Comparison of ENCODE assay signal across 8 cellular contexts in the genomic region with DNA sequence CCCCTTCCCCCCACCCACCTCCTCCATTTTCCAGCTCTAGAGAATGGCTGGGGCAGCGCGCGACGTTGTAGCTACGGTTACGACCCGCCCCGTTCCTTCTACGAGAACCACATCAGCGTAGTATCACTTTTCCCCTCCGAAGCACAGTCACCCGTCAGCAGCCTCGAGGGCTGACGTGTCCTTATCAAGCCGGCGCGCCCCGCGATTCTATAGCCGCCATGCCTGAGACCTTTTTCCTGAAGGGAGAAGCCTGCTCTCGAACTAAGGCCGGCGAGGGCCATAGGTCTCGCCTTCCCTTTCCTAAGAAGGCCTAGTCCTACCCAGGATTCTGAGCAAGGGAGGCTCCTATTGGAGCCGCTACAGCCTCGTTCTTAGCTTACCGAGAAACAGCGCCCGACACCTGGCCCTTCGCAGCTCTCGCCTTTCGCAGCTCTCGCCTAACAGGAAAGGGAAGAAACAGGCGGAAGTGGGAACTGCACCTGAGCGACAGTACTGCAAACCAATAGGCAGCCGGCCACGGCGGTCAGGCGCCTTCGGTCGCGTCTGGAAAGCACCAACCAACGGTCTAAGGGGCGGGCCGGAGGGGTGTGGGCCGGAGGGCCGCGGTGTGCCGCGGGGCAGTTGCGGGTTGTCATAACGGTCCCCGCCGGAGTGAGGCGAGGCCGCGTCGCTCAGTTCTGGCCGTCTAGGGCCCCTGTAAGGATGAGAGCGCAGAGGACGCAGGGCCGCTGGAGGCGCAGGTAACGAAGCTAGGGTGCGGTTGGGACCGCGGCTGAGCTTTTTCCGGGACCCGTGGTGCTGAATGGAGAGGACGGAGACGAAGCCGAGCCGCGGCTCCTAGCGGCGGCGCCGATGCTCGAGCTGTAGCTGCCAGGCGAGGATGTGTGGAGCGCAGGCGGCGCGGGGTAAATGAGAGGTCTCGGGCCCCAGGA. TPM values are rescaled to one million over a fixed set of nuclear protein-coding genes. Genes with fewer than 3 reads are reported as not detected.
DNase-seq lines count a peak whose midpoint lies in the region; ATAC-seq and TF ChIP-seq lines count a peak whose summit lies in the region.

Gene MGAT2, plus strand, starts transcription at position 618 of the 932 bp plus-strand sequence. CDS start 470 bp downstream, outside the sequence.
Gene RPL36AL, minus strand, starts transcription at position 445 of the 932 bp plus-strand sequence. CDS start 1,522 bp downstream, outside the sequence.

- H3K4me2 ChIP-seq in IMR-90 (ENCODE audit: low read depth, low read length) (peak within 1 kb of the TSS; percentile 83), OCI-LY7 (ENCODE audit: low read length) (peak within 1 kb of the TSS; percentile 82)

- peak within 1 kb of the TSS; percentile 79 for H2BK5ac ChIP-seq in IMR-90 (ENCODE audit: low read depth, low read length, poor library complexity, severe bottlenecking)

- H2AK5ac ChIP-seq in IMR-90 (ENCODE audit: low read depth, low read length): peak within 1 kb of the TSS; percentile 71

- peak; percentile 97 for TF ChIP-seq POLR2A in IMR-90 (IDR thresholded peaks at IDR 0.05; ENCODE audit: low read depth, low read length)

- no peak within 1 kb of the TSS for H2BK20ac ChIP-seq in IMR-90 (ENCODE audit: low read depth, low read length)

- no peaks in the 10 kb centered on the region for H3K9me2 ChIP-seq in OCI-LY7 (ENCODE audit: insufficient read depth, low read length)

- H3K4me3 ChIP-seq in IMR-90 (ENCODE audit: insufficient read depth, low read depth, low read length) (peak within 1 kb of the TSS; percentile 84), OCI-LY7 (ENCODE audit: low read depth, low read length, poor library complexity, severe bottlenecking) (peak within 1 kb of the TSS; percentile 88), epithelial cell of esophagus (ENCODE audit: low read length) (peak within 1 kb of the TSS; percentile 98), mucosa of descending colon (peak within 1 kb of the TSS; percentile 85)

- no peak for TF ChIP-seq RAD21 in IMR-90 (IDR thresholded peaks at IDR 0.05; ENCODE audit: low read length)

- no TSS peak for BruUV-seq in IMR-90 (replicated peaks; lab: Mats Ljungman, UMichigan)
- BruUV-seq in OCI-LY7 (replicated peaks; lab: Mats Ljungman, UMichigan): no TSS peak

- POLR2A ChIA-PET in IMR-90 (lab: Charles Lee; ENCODE audit: unreplicated experiment) (no interaction called here), OCI-LY7 (lab: Charles Lee) (interaction anchor here (0.6 to 6.5 kb wide), 22 partner anchors 8 to 574 kb away, joined by 3 to 62 read pairs (median 4); partner anchors contain the start of genes DNAAF2, KLHDC2, LRR1 and RPS29)

- peaks cover 8 to 57% of the 10 kb centered on the region in 2 experiments; a peak in 3 of 4 replicates for H3K79me1 ChIP-seq in IMR-90 (ENCODE audit: low read depth in 1 of 2, low read length in 2 of 2)

- peak within 1 kb of the TSS; percentile 62 for H3K18ac ChIP-seq in IMR-90 (ENCODE audit: low read depth, low read length)

- H3K14ac ChIP-seq in IMR-90 (replicated peaks; ENCODE audit: low read depth, low read length): peak within 1 kb of the TSS; percentile 89

- ATAC-seq in GM21528 (IDR thresholded peaks at IDR 0.05; ENCODE audit: low FRiP score, unreplicated experiment) (peak; percentile 94), IMR-90 (ENCODE audit: low read depth) (peak; percentile 94), mucosa of descending colon (peak; percentile 96)

- H3K27me3 ChIP-seq in IMR-90 (ENCODE audit: control insufficient read depth, insufficient read depth, low read length): no peaks in the 10 kb centered on the region

- H3K36me3 ChIP-seq in IMR-90 (ENCODE audit: control insufficient read depth, insufficient read depth, low read length) (peaks cover 11% of the 10 kb centered on the region), OCI-LY7 (ENCODE audit: insufficient read depth, low read length) (peaks cover 81% of the 10 kb centered on the region), mucosa of descending colon (ENCODE audit: low read depth) (no peaks in the 10 kb centered on the region)

- H3K9me1 ChIP-seq in IMR-90 (ENCODE audit: insufficient read depth, low read length): peaks cover 7% of the 10 kb centered on the region

- dilution Hi-C loops in IMR-90 (cut with HindIII; ENCODE audit: low sequenced_read_pairs, unreplicated experiment): no loop called here

- peak within 1 kb of the TSS; percentile 90 for H3K23ac ChIP-seq in IMR-90 (ENCODE audit: low read depth, low read length)

- H4K5ac ChIP-seq in IMR-90 (ENCODE audit: low read depth, low read length): peak within 1 kb of the TSS; percentile 76

- peak within 1 kb of the TSS; percentile 93 for H3K4ac ChIP-seq in IMR-90 (ENCODE audit: low read depth, low read length)

- 0% methylated on average over 35 of the region's 85 CpGs; no CpG with 5 or more reads in 1 of the 2 experiments for WGBS in IMR-90 (ENCODE audit: extremely low coverage in 2 of 2, insufficient read length in 1 of 2), 2 experiments

- H3K79me2 ChIP-seq in OCI-LY7 (ENCODE audit: insufficient read depth, low read depth, low read length): peaks cover 87% of the 10 kb centered on the region

- peak within 1 kb of the TSS; percentile 48; the same call in 1 of the 2 replicates for H2BK120ac ChIP-seq in IMR-90 (ENCODE audit: low read depth, low read length)

- H2BK15ac ChIP-seq in IMR-90 (ENCODE audit: low read depth, low read length): no peak within 1 kb of the TSS

- peaks cover 13% of the 10 kb centered on the region for H3K4me1 ChIP-seq in IMR-90 (ENCODE audit: control insufficient read depth, insufficient read depth, low read length)
- peaks cover 51% of the 10 kb centered on the region for H3K4me1 ChIP-seq in OCI-LY7 (ENCODE audit: insufficient read depth, low read length, poor library complexity, severe bottlenecking)
- peaks cover 41% of the 10 kb centered on the region for H3K4me1 ChIP-seq in mucosa of descending colon (ENCODE audit: low read depth)

- H4K8ac ChIP-seq in IMR-90 (ENCODE audit: low read depth in 2 of 2, low read length in 2 of 2): peak within 1 kb of the TSS; percentile 68 to 86

- DNase-seq in DMS153 (lab: John Stamatoyannopoulos, UW): peak; percentile 97
- peak; percentile 99 for DNase-seq in IMR-90
- DNase-seq in OCI-LY7 (ENCODE audit: low spot score): peak; percentile 99
- peak; percentile 93 for DNase-seq in activated T-cell treated with anti-CD3 and anti-CD28 coated beads for 24 hours (ENCODE audit: low read depth)
- DNase-seq in epithelial cell of esophagus (ENCODE audit: low read depth): peak; percentile 99
- peak; percentile 96 to 99 (median 99) for DNase-seq in mucosa of descending colon
- peak; percentile 90 for DNase-seq in stimulated activated CD8-positive, alpha-beta memory T cell treated with anti-CD3 and anti-CD28 coated beads, Interleukin-4, amount 100 ng/mL, for 24 hours (ENCODE audit: low read depth)

- intact Hi-C loops in IMR-90 (cut with micrococcal nuclease) (loop anchor here (2.0 kb wide), 1 partner anchor 158 kb away; no protein-coding TSS in a partner anchor), OCI-LY7 (cut with micrococcal nuclease; ENCODE audit: unreplicated experiment) (loop anchor here (1.0 to 5.0 kb wide), 4 partner anchors 14 to 352 kb away; partner anchors contain the start of genes DNAAF2 and RPS29), mucosa of descending colon (cut with DNase I, micrococcal nuclease) (no loop called here)

- peak within 1 kb of the TSS; percentile 94 for H3K56ac ChIP-seq in IMR-90 (ENCODE audit: extremely low read depth, insufficient read depth, low read length)

- H4K20me1 ChIP-seq in IMR-90 (ENCODE audit: insufficient read depth, low read length) (peaks cover 46% of the 10 kb centered on the region), OCI-LY7 (ENCODE audit: insufficient read depth, low read length) (peaks cover 42% of the 10 kb centered on the region)

- H2AK9ac ChIP-seq in IMR-90 (replicated peaks; ENCODE audit: low read depth, low read length, poor library complexity): peak within 1 kb of the TSS; percentile 92

- H4K91ac ChIP-seq in IMR-90 (ENCODE audit: insufficient read depth, low read depth, low read length): peak within 1 kb of the TSS; percentile 91

- no peaks in the 10 kb centered on the region for H3K9me3 ChIP-seq in IMR-90 (ENCODE audit: control insufficient read depth, insufficient read depth, low read length)
- no peaks in the 10 kb centered on the region for H3K9me3 ChIP-seq in OCI-LY7 (ENCODE audit: low read length)
- H3K9me3 ChIP-seq in mucosa of descending colon: no peaks in the 10 kb centered on the region

- TF ChIP-seq CTCF in IMR-90 (conservative IDR thresholded peaks at IDR 0.05; ENCODE audit: low read depth, low read length) (peak; percentile 29; the same call in 1 of the 2 replicates), OCI-LY7 (conservative IDR thresholded peaks at IDR 0.05; ENCODE audit: low read length) (peak; percentile 33), epithelial cell of esophagus (IDR thresholded peaks at IDR 0.05; ENCODE audit: insufficient read depth, low read depth, low read length, missing control alignments) (peak; percentile 46), mucosa of descending colon (IDR thresholded peaks at IDR 0.05) (peak; percentile 13)

- H2AFZ ChIP-seq in IMR-90 (replicated peaks; ENCODE audit: low read length, poor library complexity): peak within 1 kb of the TSS; percentile 89
- peak within 1 kb of the TSS; percentile 19; the same call in 1 of the 2 replicates for H2AFZ ChIP-seq in OCI-LY7 (ENCODE audit: low read length)

- H3K27ac ChIP-seq in IMR-90 (ENCODE audit: insufficient read depth, low read length) (peak within 1 kb of the TSS; percentile 91), OCI-LY7 (ENCODE audit: low read depth, low read length, poor library complexity, severe bottlenecking) (peak within 1 kb of the TSS; percentile 85)

- in situ Hi-C loops in IMR-90 (cut with MboI; ENCODE audit: low sequenced_read_pairs): no loop called here

- H3K9ac ChIP-seq in IMR-90 (ENCODE audit: low read depth, low read length): peak within 1 kb of the TSS; percentile 92

- CTCF ChIA-PET in IMR-90 (lab: Yijun Ruan, JAX): interaction anchor here (0.9 to 1.1 kb wide), 3 partner anchors 11 to 14 kb away, joined by 3 read pairs; no protein-coding TSS in a partner anchor
- CTCF ChIA-PET in OCI-LY7 (lab: Charles Lee; ENCODE audit: unreplicated experiment): interaction anchor here (0.6 to 1.2 kb wide), 5 partner anchors 13 to 148 kb away, joined by 3 to 6 read pairs (median 3); partner anchors contain the start of gene KLHDC2

RNA-seq across cellular contexts. Expression of gene MGAT2, which starts in this region (rescaled TPM):
- 67.6 and 73.6 TPM in 2 replicates for total RNA-seq in IMR-90 (2012; rRNA removed)
- polyA plus RNA-seq in IMR-90 (2012; rRNA removed): 35.0 and 36.6 TPM in 2 replicates
- 33.2 and 53.2 TPM in 2 replicates for polyA plus RNA-seq in IMR-90 (2012; cell fraction: cytosol; rRNA removed)
- 8.3 and 10.4 TPM in 2 replicates for polyA plus RNA-seq in IMR-90 (2012; cell fraction: nucleus; rRNA removed; ENCODE audit: low replicate concordance)
- total RNA-seq in OCI-LY7 (2014; rRNA removed; shearing (Covaris generic)): 79.3 and 83.5 TPM in 2 replicates
- total RNA-seq in OCI-LY7 (2022): 70.0 and 71.7 TPM in 2 replicates
- total RNA-seq in mucosa of descending colon: 10 to 100 TPM; 28.7 to 64.5 (median 34.6) TPM

RNA-seq across cellular contexts. Expression of gene RPL36AL, which starts in this region (rescaled TPM):
- total RNA-seq in IMR-90 (2012; rRNA removed) (129 and 249 TPM in 2 replicates), OCI-LY7 (2022) (306 and 313 TPM in 2 replicates), mucosa of descending colon (100 to 1,000 TPM; 146 to 197 (median 178) TPM)
- polyA plus RNA-seq in IMR-90 (2012; rRNA removed): 313 and 346 TPM in 2 replicates
- polyA plus RNA-seq in IMR-90 (2012; cell fraction: cytosol; rRNA removed): 59.6 and 120 TPM in 2 replicates
- polyA plus RNA-seq in IMR-90 (2012; cell fraction: nucleus; rRNA removed; ENCODE audit: low replicate concordance): 7.6 and 69.5 TPM in 2 replicates
- total RNA-seq in OCI-LY7 (2014; rRNA removed; shearing (Covaris generic)): 257 and 441 TPM in 2 replicates

Comparison
In these comparisons a context has a peak if more than half of its experiments do, and no peak if none do; other contexts are left out.
1. Peak in every context shown above with its lines: DNase-seq, ATAC-seq, H3K4me3 ChIP-seq and H3K27ac ChIP-seq.
2. intact Hi-C loops: an anchor here in IMR-90 (2.0 kb wide) and OCI-LY7 (1.0 to 5.0 kb wide); none called in mucosa of descending colon.